8 cellular contexts compared by ENCODE assay signal in genomic region chr11:46380340-46381045, GRCh38. TPM values are rescaled to one million over a fixed set of nuclear protein-coding genes. Genes with fewer than 3 reads are reported as not detected.
DNase-seq lines count a peak whose midpoint lies in the region; ATAC-seq and TF ChIP-seq lines count a peak whose summit lies in the region.

No MANE protein-coding gene starts in this region.

- peak overlapping the region; percentile 35 to 73 for H2BK12ac ChIP-seq in mesenchymal stem cell (ENCODE audit: low read length in 2 of 2)

- peak in 1 of 56 donors; percentile 16 for TF ChIP-seq CTCF in dorsolateral prefrontal cortex (IDR thresholded peaks at IDR 0.05 in 54 of 56, conservative IDR thresholded peaks at IDR 0.05 in 2 of 56; ENCODE audit: low read depth in 1 of 56, partially characterized antibody in 56 of 56)

- peak overlapping the region; percentile 73 for H2AFZ ChIP-seq in mesenchymal stem cell (ENCODE audit: low read depth, low read length)

- ATAC-seq in GM21381 (IDR thresholded peaks at IDR 0.05; ENCODE audit: unreplicated experiment) (no peak), HG02938 (IDR thresholded peaks at IDR 0.05; ENCODE audit: unreplicated experiment) (no peak)

- H3K23ac ChIP-seq in mesenchymal stem cell (ENCODE audit: low read length in 2 of 2): peak overlapping the region in 1 of 2 experiments; percentile 97

- H3K27ac ChIP-seq in dorsolateral prefrontal cortex (peak overlapping the region in 57 of 59 donors; percentile 32 to 90 (median 69)), mesenchymal stem cell (ENCODE audit: low read length, poor library complexity, severe bottlenecking) (no peak overlapping the region)

- intact Hi-C loops in dorsolateral prefrontal cortex (cut with DNase I): loop anchor here (10.0 kb wide), 4 partner anchors 64 to 784 kb away; partner anchors contain the start of genes ATG13 (in 2 of the 2) and HARBI1 (in 2 of the 2)

- peak overlapping the region; percentile 93 for H3K4me2 ChIP-seq in mesenchymal stem cell (ENCODE audit: low read length, poor library complexity, severe bottlenecking)

- H3K36me3 ChIP-seq in mesenchymal stem cell (ENCODE audit: control insufficient read depth in 1 of 2, insufficient read depth in 2 of 2, low read depth in 1 of 2, low read length in 2 of 2): peaks cover 17 to 35% of the 10 kb centered on the region in 2 experiments

- under 1% methylated on average over 41 of the region's 45 CpGs for WGBS in mesenchymal stem cell

- H4K91ac ChIP-seq in mesenchymal stem cell (ENCODE audit: low read length): peak overlapping the region; percentile 86

- no peaks in the 10 kb centered on the region for H3K9me3 ChIP-seq in mesenchymal stem cell (ENCODE audit: control insufficient read depth, low read length)

- peak; percentile 80 for DNase-seq in GM03348 (ENCODE audit: low spot score)
- DNase-seq in M059J (ENCODE audit: low read depth): peak; percentile 77
- DNase-seq in activated CD4-positive, alpha-beta T cell treated with anti-CD3 and anti-CD28 coated beads for 4 hours: peak; percentile 61 to 69
- peak in 1 of 10 donors; percentile 45 for DNase-seq in dorsolateral prefrontal cortex
- peak; percentile 67 for DNase-seq in mesenchymal stem cell
- peak; percentile 80 for DNase-seq in stimulated activated CD8-positive, alpha-beta memory T cell treated with anti-CD3 and anti-CD28 coated beads, Interleukin-4, amount 100 ng/mL, for 48 hours

- peak overlapping the region; percentile 92 for H2BK120ac ChIP-seq in mesenchymal stem cell (ENCODE audit: low read depth, low read length)

- H3K27me3 ChIP-seq in dorsolateral prefrontal cortex: peaks cover 0 to 4% (median 0%) of the 10 kb centered on the region in 45 donors
- H3K27me3 ChIP-seq in mesenchymal stem cell (ENCODE audit: control insufficient read depth in 1 of 2, insufficient read depth in 1 of 2, low read length in 2 of 2): peaks cover 7 to 20% of the 10 kb centered on the region in 2 experiments

- H3K4me1 ChIP-seq in mesenchymal stem cell (ENCODE audit: control insufficient read depth, insufficient read depth, low read depth, low read length): peaks cover 43% of the 10 kb centered on the region

- peak overlapping the region; percentile 94 to 98 for H3K4ac ChIP-seq in mesenchymal stem cell (ENCODE audit: low read depth in 1 of 2, low read length in 2 of 2)

- peak overlapping the region in 1 of 2 experiments; percentile 88 for H3K14ac ChIP-seq in mesenchymal stem cell (ENCODE audit: low read length in 2 of 2)

- H2AK5ac ChIP-seq in mesenchymal stem cell (ENCODE audit: low read length, severe bottlenecking): peak overlapping the region; percentile 53

- no peak overlapping the region for H2BK5ac ChIP-seq in mesenchymal stem cell (ENCODE audit: low read depth, low read length, poor library complexity, severe bottlenecking)

- H3K79me1 ChIP-seq in mesenchymal stem cell (replicated peaks; ENCODE audit: low read length, poor library complexity, severe bottlenecking): peaks cover 1% of the 10 kb centered on the region

- peak overlapping the region; percentile 41 to 75 (median 61) for H3K4me3 ChIP-seq in dorsolateral prefrontal cortex
- peak overlapping the region; percentile 57 to 77 for H3K4me3 ChIP-seq in mesenchymal stem cell (ENCODE audit: insufficient read depth in 1 of 2, low read depth in 1 of 2, low read length in 2 of 2)

- H4K8ac ChIP-seq in mesenchymal stem cell (ENCODE audit: low read length): peak overlapping the region; percentile 78

- H3K18ac ChIP-seq in mesenchymal stem cell (ENCODE audit: low read depth in 1 of 2, low read length in 2 of 2): peak overlapping the region; percentile 93 to 94

- H2BK15ac ChIP-seq in mesenchymal stem cell (ENCODE audit: low read depth, poor library complexity, severe bottlenecking): peak overlapping the region; percentile 95

- H3K9ac ChIP-seq in mesenchymal stem cell (ENCODE audit: low read length): peak overlapping the region; percentile 78

RNA-seq across cellular contexts. Expression of gene MDK, which starts 1.0 kb away (rescaled TPM):
- 543 and 581 TPM in 2 replicates for total RNA-seq in M059J (2014; rRNA removed; shearing (Covaris generic))
- 10 to 100 TPM in 95 of 120 experiments, 1 to 10 TPM in 25; 4.6 to 45.3 (median 12.9) TPM for total RNA-seq in dorsolateral prefrontal cortex
- 777 TPM for polyA plus RNA-seq in mesenchymal stem cell (2013, experiment 1 of 2)
- 775 TPM for polyA plus RNA-seq in mesenchymal stem cell (2013, experiment 2 of 2)

RNA-seq across cellular contexts. Expression of gene CHRM4, which starts 11.1 kb away (rescaled TPM):
- 0.49 TPM in 1 of 2 replicates, not detected in the other for total RNA-seq in M059J (2014; rRNA removed; shearing (Covaris generic))
- total RNA-seq in dorsolateral prefrontal cortex: 10 to 100 TPM in 56 of 120 experiments, 1 to 10 TPM in 64; 2.7 to 25.0 (median 9.7) TPM
- 0.08 TPM for polyA plus RNA-seq in mesenchymal stem cell (2013, experiment 1 of 2)
- 0.07 TPM for polyA plus RNA-seq in mesenchymal stem cell (2013, experiment 2 of 2)

RNA-seq across cellular contexts. Expression of gene DGKZ, which starts 33.2 kb away (rescaled TPM):
- 38.4 and 73.4 TPM in 2 replicates for total RNA-seq in M059J (2014; rRNA removed; shearing (Covaris generic))
- 100 to 1,000 TPM; 142 to 475 (median 319) TPM for total RNA-seq in dorsolateral prefrontal cortex
- 40.1 TPM for polyA plus RNA-seq in mesenchymal stem cell (2013, experiment 1 of 2)
- polyA plus RNA-seq in mesenchymal stem cell (2013, experiment 2 of 2): 38.8 TPM

Comparison
In these comparisons a context has a peak if more than half of its experiments do, and no peak if none do; other contexts are left out.
1. RNA of gene MDK, which starts 1.0 kb away (total RNA-seq): 543 to 581 TPM in M059J; 4.6 to 45.3 TPM in dorsolateral prefrontal cortex; every median in the first group is over 10 times any median in the second.